Comparison of ENCODE assay signal across 37 cellular contexts in genomic region chr6:92770540-92770939, GRCh38.
A peak's percentile ranks its signal among the peaks of the same experiment; 100 is the strongest.
DNase-seq lines count a peak whose midpoint lies in the region; ATAC-seq, FAIRE-seq and TF ChIP-seq lines count a peak whose summit lies in the region.
"Had no signal": no experiment of that assay in that cellular context is flagged by ENCODE, and none has a peak within 500 bp of the region (broad histone marks: within the 10 kb centered on the region; RNA-seq: fewer than 3 reads in every experiment).

No MANE protein-coding gene starts in this region.

- H3K4me1 Mint-ChIP-seq in progenitor cell of endocrine pancreas (ENCODE audit: low read depth) (no peaks in the 10 kb centered on the region), natural killer cell (no peaks in the 10 kb centered on the region)
- no peaks in the 10 kb centered on the region for H3K4me1 Mint-ChIP-seq in natural killer cell treated with Interleukin-12 subunit alpha and Interleukin-12 subunit beta and Interleukin-15 and Interleukin-18, amount 100 ng/mL, for 72 hours (ENCODE audit: low read depth in 2 of 2)
- H3K4me1 Mint-ChIP-seq: B cell; CD14-positive monocyte; CD4-positive, alpha-beta memory T cell; CD4-positive, CD25-positive, alpha-beta regulatory T cell; CD8-positive, alpha-beta memory T cell had no signal

- FAIRE-seq in small intestine (lab: Jason Lieb, UNC) = no peak
- FAIRE-seq: A204.1, A549, D721Med had no signal

- no peak for ATAC-seq in natural killer cell treated with Interleukin-12 subunit alpha and Interleukin-12 subunit beta and Interleukin-15 and Interleukin-18, amount 100 ng/mL, for 72 hours
- ATAC-seq in natural killer cell = no peak
- ATAC-seq: A549; CD8-positive, alpha-beta T cell had no signal

- H3K4ac ChIP-seq in mesendoderm (ENCODE audit: low read depth, low read length) = no peak overlapping the region

- H3K9ac ChIP-seq in SK-N-MC (ENCODE audit: insufficient read length) (no peak overlapping the region), mesendoderm (ENCODE audit: low read length) (no peak overlapping the region)
- H3K9ac ChIP-seq: BLaER1; BLaER1 treated with 17β-estradiol and CSF1 and Interleukin-3, amounts not matched to agents 10 nM and 100 nM had no signal

- H3K27ac Mint-ChIP-seq in progenitor cell of endocrine pancreas = no peak overlapping the region
- no peak overlapping the region for H3K27ac Mint-ChIP-seq in natural killer cell treated with Interleukin-12 subunit alpha and Interleukin-12 subunit beta and Interleukin-15 and Interleukin-18, amount 100 ng/mL, for 72 hours
- no peak overlapping the region for H3K27ac Mint-ChIP-seq in natural killer cell
- H3K27ac Mint-ChIP-seq: B cell; CD14-positive monocyte; CD4-positive, alpha-beta memory T cell; CD4-positive, alpha-beta T cell; CD4-positive, CD25-positive, alpha-beta regulatory T cell; CD8-positive, alpha-beta memory T cell; CD8-positive, alpha-beta T cell had no signal

- WGBS in mesendoderm (ENCODE audit: extremely low coverage, insufficient coverage, low lambda C conversion rate) = no CpG with 5 or more reads among the region's 5 CpGs
- 19 to 52% (median 38%) methylated on average over 5 of the region's 5 CpGs for WGBS in small intestine, 3 donors

- no peak overlapping the region for H2BK5ac ChIP-seq in mesendoderm (ENCODE audit: low read length)

- H3K9me3 Mint-ChIP-seq in progenitor cell of endocrine pancreas (ENCODE audit: low read depth) (no peaks in the 10 kb centered on the region), natural killer cell (peaks cover 5 to 11% of the 10 kb centered on the region in 2 donors)
- H3K9me3 Mint-ChIP-seq in natural killer cell treated with Interleukin-12 subunit alpha and Interleukin-12 subunit beta and Interleukin-15 and Interleukin-18, amount 100 ng/mL, for 72 hours = peaks cover 4% of the 10 kb centered on the region
- H3K9me3 Mint-ChIP-seq: CD8-positive, alpha-beta T cell had no signal

- H2AK5ac ChIP-seq in mesendoderm (ENCODE audit: low read length) = no peak overlapping the region

- H3K9me3 ChIP-seq in HEK293 (ENCODE audit: control insufficient read depth, insufficient read depth, low read depth, low read length) (no peaks in the 10 kb centered on the region), SK-N-MC (ENCODE audit: low read depth, low read length) (no peaks in the 10 kb centered on the region; the same call in 1 of the 2 replicates), small intestine (ENCODE audit: control insufficient read depth, low read depth) (no peaks in the 10 kb centered on the region)
- H3K9me3 ChIP-seq: A549, BE2C, BLaER1, Caco-2 had no signal

- no peaks in the 10 kb centered on the region for H3K79me2 ChIP-seq in mesendoderm (ENCODE audit: control insufficient read depth, insufficient read depth, low read length)

- no peak overlapping the region for H2BK120ac ChIP-seq in mesendoderm (ENCODE audit: low read depth, low read length)

- no peak overlapping the region for H3K18ac ChIP-seq in mesendoderm (ENCODE audit: low read length)

- no peak overlapping the region for H4K5ac ChIP-seq in mesendoderm (ENCODE audit: low read length)

- peak; percentile 34 for DNase-seq in SK-N-MC (ENCODE audit: low read depth, low spot score)
- DNase-seq in mesendoderm = peak; percentile 11
- peak; percentile 52 for DNase-seq in small intestine
- DNase-seq in progenitor cell of endocrine pancreas (ENCODE audit: low spot score, unreplicated experiment) = no peak
- no peak for DNase-seq in head of caudate nucleus
- no peak for DNase-seq in natural killer cell treated with Interleukin-12 subunit alpha and Interleukin-12 subunit beta and Interleukin-15 and Interleukin-18, amount 100 ng/mL, for 72 hours (ENCODE audit: low spot score)
- no peak for DNase-seq in natural killer cell
- DNase-seq: 8988T; ACHN; AML-193; BE2C; C1 segment of cervical spinal cord; Caco-2; Calu3; CD4-positive, alpha-beta memory T cell; CD4-positive, alpha-beta T cell; CD4-positive, CD25-positive, alpha-beta regulatory T cell; CD8-positive, alpha-beta memory T cell; CD8-positive, alpha-beta T cell; COR-L47; DMS 273 treated with DMSO at 0.1 percent for 48 hours; DMS153; DMS53; DMS79; DMS79 treated with DMSO at 0.1 percent for 48 hours; DND-41; EL had no signal

- intact Hi-C loops in head of caudate nucleus (cut with DNase I) (no loop called here), natural killer cell (cut with micrococcal nuclease) (no loop called here)

- H3K27me3 ChIP-seq in mesendoderm (ENCODE audit: insufficient read depth, low read length, poor library complexity) (no peaks in the 10 kb centered on the region), small intestine (ENCODE audit: control insufficient read depth in 2 of 2, insufficient read depth in 2 of 2, low read length in 2 of 2) (no peaks in the 10 kb centered on the region)
- H3K27me3 ChIP-seq: BE2C; BLaER1; BLaER1 treated with 17β-estradiol and CSF1 and Interleukin-3, amounts not matched to agents 10 nM and 100 nM had no signal

- H3K4me1 ChIP-seq in HEK293 (ENCODE audit: control insufficient read depth, insufficient read depth, low read length) = no peaks in the 10 kb centered on the region
- H3K4me1 ChIP-seq in mesendoderm (ENCODE audit: control insufficient read depth, low read depth, low read length) = no peaks in the 10 kb centered on the region
- H3K4me1 ChIP-seq in small intestine (ENCODE audit: control insufficient read depth in 2 of 2, insufficient read depth in 1 of 2, low read depth in 1 of 2, low read length in 1 of 2) = peaks cover 0 to 3% of the 10 kb centered on the region in 2 donors
- H3K4me1 ChIP-seq: A549, BE2C, BLaER1 had no signal

- TF ChIP-seq CTCF in HEK293 (tag by site-specific recombination; IDR thresholded peaks at IDR 0.05) (no peak), progenitor cell of endocrine pancreas (IDR thresholded peaks at IDR 0.05; ENCODE audit: unreplicated experiment) (no peak), natural killer cell (IDR thresholded peaks at IDR 0.05) (no peak)

- no peak overlapping the region for H2BK15ac ChIP-seq in mesendoderm (replicated peaks; ENCODE audit: low read depth)

- no peak overlapping the region for H4K8ac ChIP-seq in mesendoderm (ENCODE audit: low read depth, low read length)

- no peaks in the 10 kb centered on the region for H3K36me3 ChIP-seq in HEK293 (ENCODE audit: control insufficient read depth in 2 of 2, insufficient read depth in 1 of 2, low read length in 2 of 2)
- no peaks in the 10 kb centered on the region for H3K36me3 ChIP-seq in SK-N-MC (ENCODE audit: insufficient read depth, low read length)
- no peaks in the 10 kb centered on the region for H3K36me3 ChIP-seq in mesendoderm (ENCODE audit: control insufficient read depth, insufficient read depth, low read length)
- H3K36me3 ChIP-seq in small intestine (ENCODE audit: control insufficient read depth in 2 of 2, insufficient read depth in 2 of 2, low read length in 2 of 2) = no peaks in the 10 kb centered on the region
- H3K36me3 ChIP-seq: BE2C; BLaER1; BLaER1 treated with 17β-estradiol and CSF1 and Interleukin-3, amounts not matched to agents 10 nM and 100 nM had no signal

- no peaks in the 10 kb centered on the region for H3K36me3 Mint-ChIP-seq in progenitor cell of endocrine pancreas (ENCODE audit: insufficient read depth)
- H3K36me3 Mint-ChIP-seq in natural killer cell treated with Interleukin-12 subunit alpha and Interleukin-12 subunit beta and Interleukin-15 and Interleukin-18, amount 100 ng/mL, for 72 hours = no peaks in the 10 kb centered on the region
- no peaks in the 10 kb centered on the region for H3K36me3 Mint-ChIP-seq in natural killer cell
- H3K36me3 Mint-ChIP-seq: CD14-positive monocyte; CD4-positive, alpha-beta memory T cell; CD4-positive, CD25-positive, alpha-beta regulatory T cell; CD8-positive, alpha-beta memory T cell; CD8-positive, alpha-beta T cell had no signal

- H3K27ac ChIP-seq in HEK293 (ENCODE audit: extremely low read depth, low read depth, low read length) (no peak overlapping the region), SK-N-MC (no peak overlapping the region), mesendoderm (ENCODE audit: low read depth, low read length) (no peak overlapping the region), small intestine (ENCODE audit: low read depth in 1 of 2, low read length in 1 of 2) (no peak overlapping the region)
- H3K27ac ChIP-seq: 22Rv1; A549; BLaER1; BLaER1 treated with 17β-estradiol and CSF1 and Interleukin-3, amounts not matched to agents 10 nM and 100 nM; C4-2B had no signal

- POLR2A ChIA-PET in HEK293 (lab: Yijun Ruan, JAX) = no interaction called here

- no peaks in the 10 kb centered on the region for H3K79me1 ChIP-seq in mesendoderm (ENCODE audit: low read length)

- H3K4me3 Mint-ChIP-seq in progenitor cell of endocrine pancreas (ENCODE audit: low read depth) = no peak overlapping the region
- H3K4me3 Mint-ChIP-seq in natural killer cell treated with Interleukin-12 subunit alpha and Interleukin-12 subunit beta and Interleukin-15 and Interleukin-18, amount 100 ng/mL, for 72 hours = no peak overlapping the region
- H3K4me3 Mint-ChIP-seq in natural killer cell = no peak overlapping the region
- H3K4me3 Mint-ChIP-seq: B cell; CD14-positive monocyte; CD4-positive, alpha-beta memory T cell; CD4-positive, alpha-beta T cell; CD4-positive, CD25-positive, alpha-beta regulatory T cell; CD8-positive, alpha-beta memory T cell; CD8-positive, alpha-beta T cell had no signal

- no peak overlapping the region for H3K56ac ChIP-seq in mesendoderm (ENCODE audit: low read length)

- CTCF ChIA-PET in HEK293 (lab: Yijun Ruan, JAX) = interaction anchor here (0.7 kb wide), 1 partner anchor 163 kb away, joined by 3 read pairs; no protein-coding TSS in a partner anchor

- no peaks in the 10 kb centered on the region for H3K27me3 Mint-ChIP-seq in progenitor cell of endocrine pancreas
- no peaks in the 10 kb centered on the region for H3K27me3 Mint-ChIP-seq in natural killer cell treated with Interleukin-12 subunit alpha and Interleukin-12 subunit beta and Interleukin-15 and Interleukin-18, amount 100 ng/mL, for 72 hours
- no peaks in the 10 kb centered on the region for H3K27me3 Mint-ChIP-seq in natural killer cell (ENCODE audit: low read depth in 2 of 2)
- H3K27me3 Mint-ChIP-seq: B cell; CD4-positive, alpha-beta memory T cell; CD4-positive, alpha-beta T cell; CD4-positive, CD25-positive, alpha-beta regulatory T cell; CD8-positive, alpha-beta memory T cell had no signal

- no peak overlapping the region for H3K4me2 ChIP-seq in mesendoderm (ENCODE audit: low read length)
- H3K4me2 ChIP-seq: A549, BLaER1 had no signal

- H3K4me3 ChIP-seq in HEK293 (ENCODE audit: low read depth, low read length) = no peak overlapping the region
- H3K4me3 ChIP-seq in SK-N-MC = no peak overlapping the region
- no peak overlapping the region for H3K4me3 ChIP-seq in mesendoderm (ENCODE audit: low read length)
- no peak overlapping the region for H3K4me3 ChIP-seq in small intestine (ENCODE audit: low read depth in 1 of 2, low read length in 2 of 2)
- H3K4me3 ChIP-seq: A549; BLaER1; BLaER1 treated with 17β-estradiol and CSF1 and Interleukin-3, amounts not matched to agents 10 nM and 100 nM had no signal

- H3K23ac ChIP-seq in mesendoderm (ENCODE audit: low read length) = no peak overlapping the region

TF ChIP-seq in HEK293, 187 proteins besides CTCF, POLR2A, EP300 and RAD21 (continues in another document):
- TF ChIP-seq ZNF473 (tag by site-specific recombination; IDR thresholded peaks at IDR 0.05) = no peak
- TF ChIP-seq TCF7L2 (IDR thresholded peaks at IDR 0.05; ENCODE audit: borderline replicate concordance, low read depth, low read length) = peak; percentile 71; the same call in 1 of the 2 replicates
- no peak for TF ChIP-seq ZNF768 (tag by site-specific recombination; IDR thresholded peaks at IDR 0.05)

Comparison
In these comparisons a context has a peak if more than half of its experiments do, and no peak if none do; other contexts are left out.
1. DNase-seq: peak in SK-N-MC (single experiment), mesendoderm (single experiment) and small intestine (single experiment); none in progenitor cell of endocrine pancreas (single experiment), head of caudate nucleus (0 of 42), natural killer cell treated with Interleukin-12 subunit alpha and Interleukin-12 subunit beta and Interleukin-15 and Interleukin-18, amount 100 ng/mL, for 72 hours (single experiment) and natural killer cell (single experiment).